9 cellular contexts compared by ENCODE assay signal in the genomic region with DNA sequence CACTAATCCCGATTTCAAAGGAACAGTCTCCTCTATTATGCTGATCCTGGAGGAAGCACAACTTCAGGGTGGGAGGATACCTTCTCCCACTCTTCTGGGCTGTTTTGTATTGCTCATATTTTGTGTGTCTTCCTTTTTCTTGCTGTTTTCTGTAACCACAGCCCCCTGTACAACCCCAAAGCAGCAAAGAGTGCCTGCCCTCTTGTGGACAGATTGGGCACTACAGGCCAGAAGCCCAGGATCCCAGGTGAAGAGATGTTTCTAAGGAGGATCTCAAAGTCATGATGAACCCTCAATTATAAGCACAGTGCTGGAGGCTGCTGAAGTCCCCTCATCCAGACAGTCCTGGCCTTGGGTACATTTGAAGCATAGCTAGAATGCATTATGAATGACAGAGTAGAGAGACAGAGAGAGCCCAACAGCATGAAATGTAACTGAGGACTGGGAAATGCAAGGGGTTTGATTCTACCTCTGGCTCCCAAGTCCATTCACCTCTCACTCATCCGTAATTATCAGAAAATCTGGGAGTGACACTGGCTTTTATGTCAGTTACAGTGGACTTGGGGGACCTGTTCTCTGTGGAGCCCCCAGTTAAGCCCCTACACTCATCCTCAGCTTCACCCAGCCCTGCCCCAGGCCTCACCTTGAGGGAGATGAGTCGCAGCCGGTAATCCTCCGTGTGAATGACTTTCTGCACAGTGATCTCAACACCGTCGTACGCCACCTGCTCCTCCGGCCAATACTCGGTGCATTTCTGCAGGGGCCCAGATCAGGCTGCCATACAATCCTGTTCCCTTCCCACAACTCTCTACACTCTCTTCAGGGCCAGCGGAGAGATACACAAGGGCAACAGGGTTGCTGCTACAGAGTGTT. TPM values are rescaled to one million over a fixed set of nuclear protein-coding genes. Genes with fewer than 3 reads are reported as not detected.
A peak's percentile ranks its signal among the peaks of the same experiment; 100 is the strongest.
DNase-seq lines count a peak whose midpoint lies in the region; ATAC-seq lines count a peak whose summit lies in the region.
"Had no signal": no experiment of that assay in that cellular context is flagged by ENCODE, and none has a peak within 500 bp of the region (broad histone marks: within the 10 kb centered on the region; RNA-seq: fewer than 3 reads in every experiment).

No MANE protein-coding gene starts in this region.

- no peak overlapping the region for H3K4me3 Mint-ChIP-seq in activated CD4-positive, alpha-beta T cell treated with anti-CD3 and anti-CD28 coated beads, Interleukin-2, amount 10 ng/mL, durations not matched to agents 24 days and 14 days

- H3K36me3 Mint-ChIP-seq in activated CD4-positive, alpha-beta T cell treated with anti-CD3 and anti-CD28 coated beads, Interleukin-2, amount 10 ng/mL, durations not matched to agents 24 days and 14 days (ENCODE audit: low read depth) = no peaks in the 10 kb centered on the region

- ATAC-seq in GM19452 (IDR thresholded peaks at IDR 0.05; ENCODE audit: unreplicated experiment) (peak; percentile 60), GM21515 (IDR thresholded peaks at IDR 0.05; ENCODE audit: unreplicated experiment) (no peak)

- H3K27ac Mint-ChIP-seq in activated CD4-positive, alpha-beta T cell treated with anti-CD3 and anti-CD28 coated beads, Interleukin-2, amount 10 ng/mL, durations not matched to agents 24 days and 14 days = no peak overlapping the region

- no peaks in the 10 kb centered on the region for H3K9me3 Mint-ChIP-seq in activated CD4-positive, alpha-beta T cell treated with anti-CD3 and anti-CD28 coated beads, Interleukin-2, amount 10 ng/mL, durations not matched to agents 24 days and 14 days

- H3K4me1 Mint-ChIP-seq in activated CD4-positive, alpha-beta T cell treated with anti-CD3 and anti-CD28 coated beads, Interleukin-2, amount 10 ng/mL, durations not matched to agents 24 days and 14 days = peaks cover 3% of the 10 kb centered on the region

- intact Hi-C loops in activated CD4-positive, alpha-beta T cell treated with anti-CD3 and anti-CD28 coated beads, Interleukin-2, amount 10 ng/mL, durations not matched to agents 24 days and 14 days (cut with micrococcal nuclease) = loop anchor here (1.0 to 10.0 kb wide), 3 partner anchors 192 to 615 kb away; a partner anchor contains a TSS

- peaks cover 4% of the 10 kb centered on the region for H3K27me3 Mint-ChIP-seq in activated CD4-positive, alpha-beta T cell treated with anti-CD3 and anti-CD28 coated beads, Interleukin-2, amount 10 ng/mL, durations not matched to agents 24 days and 14 days

- DNase-seq in COLO829 (ENCODE audit: low spot score) (peak; percentile 61), NCI-H1105 treated with DMSO at 0.1 percent for 48 hours (lab: John Stamatoyannopoulos, UW) (peak; percentile 26), dedifferentiated amniotic fluid mesenchymal stem cell (ENCODE audit: extremely low spot score) (peak; percentile 31), lung microvascular endothelial cell (ENCODE audit: low read depth in 2 of 2) (peak; percentile 44 to 59)
- peak; percentile 90 for DNase-seq in activated CD4-positive, alpha-beta T cell treated with anti-CD3 and anti-CD28 coated beads, Interleukin-2, amount 10 ng/mL, durations not matched to agents 24 days and 14 days
- peak; percentile 47 to 56 for DNase-seq in stimulated activated CD8-positive, alpha-beta memory T cell treated with anti-CD3 and anti-CD28 coated beads, Interleukin-4, amount 100 ng/mL, for 1 hour (ENCODE audit: low read depth in 2 of 2, low spot score in 1 of 2)

RNA-seq across cellular contexts. Expression of a gene that starts 6.2 kb away (rescaled TPM):
- 0.31 TPM in 1 of 2 replicates, not detected in the other for total RNA-seq in activated CD4-positive, alpha-beta T cell treated with anti-CD3 and anti-CD28 coated beads, Interleukin-2, amount 10 ng/mL, durations not matched to agents 24 days and 14 days
- total RNA-seq in lung microvascular endothelial cell = under 0.01 and 0.22 TPM in 2 replicates
- total RNA-seq: SJSA1 had no signal

RNA-seq across cellular contexts. Expression of a gene that starts 33.6 kb away (rescaled TPM):
- 0.21 and 0.73 TPM in 2 replicates for total RNA-seq in activated CD4-positive, alpha-beta T cell treated with anti-CD3 and anti-CD28 coated beads, Interleukin-2, amount 10 ng/mL, durations not matched to agents 24 days and 14 days
- total RNA-seq in lung microvascular endothelial cell = 2.4 and 6.3 TPM in 2 replicates

RNA-seq across cellular contexts. Expression of a gene that starts 59.4 kb away (rescaled TPM):
- not detected in 2 replicates for total RNA-seq in activated CD4-positive, alpha-beta T cell treated with anti-CD3 and anti-CD28 coated beads, Interleukin-2, amount 10 ng/mL, durations not matched to agents 24 days and 14 days
- not detected in 2 replicates for total RNA-seq in lung microvascular endothelial cell
- total RNA-seq: SJSA1 had no signal

Comparison
In these comparisons a context has a peak if more than half of its experiments do, and no peak if none do; other contexts are left out.
1. DNase-seq: peak in every context shown above with its lines; median percentile 90 in activated CD4-positive, alpha-beta T cell treated with anti-CD3 and anti-CD28 coated beads, Interleukin-2, amount 10 ng/mL, durations not matched to agents 24 days and 14 days; 61 in COLO829; 52 in lung microvascular endothelial cell; 52 in stimulated activated CD8-positive, alpha-beta memory T cell treated with anti-CD3 and anti-CD28 coated beads, Interleukin-4, amount 100 ng/mL, for 1 hour; 31 in dedifferentiated amniotic fluid mesenchymal stem cell; 26 in NCI-H1105 treated with DMSO at 0.1 percent for 48 hours.